8 cellular contexts compared by ENCODE assay signal in genomic region chr18:74951165-74951760, GRCh38.
DNase-seq lines count a peak whose midpoint lies in the region; ATAC-seq and TF ChIP-seq lines count a peak whose summit lies in the region.

No MANE protein-coding gene starts in this region.

- TF ChIP-seq CTCF in foreskin fibroblast (IDR thresholded peaks at IDR 0.05; ENCODE audit: low read depth, low read length) (no peak), thyroid gland (IDR thresholded peaks at IDR 0.05) (no peak), psoas muscle (IDR thresholded peaks at IDR 0.05) (no peak)

- H3K27me3 ChIP-seq in thyroid gland (no peaks in the 10 kb centered on the region), psoas muscle (ENCODE audit: insufficient read depth in 3 of 3, low read length in 2 of 3) (no peaks in the 10 kb centered on the region)

- no peak for TF ChIP-seq POLR2A in thyroid gland (IDR thresholded peaks at IDR 0.05)

- H3K4me1 ChIP-seq in thyroid gland (peaks cover 18 to 27% of the 10 kb centered on the region in 2 donors), psoas muscle (no peaks in the 10 kb centered on the region)

- H3K4me3 ChIP-seq in foreskin fibroblast (ENCODE audit: low read depth in 1 of 2, low read length in 2 of 2) (no peak overlapping the region), thyroid gland (replicated peaks in 1 of 3) (no peak overlapping the region), psoas muscle (no peak overlapping the region)

- DNase-seq in DMS53 treated with DMSO at 0.1 percent for 48 hours (lab: John Stamatoyannopoulos, UW; ENCODE audit: unreplicated experiment) (peak; percentile 79), foreskin fibroblast (peak; percentile 90 to 95), thyroid gland (peak; percentile 86 to 92), psoas muscle (no peak), DMS114 treated with DMSO at 0.1 percent for 48 hours (lab: John Stamatoyannopoulos, UW; ENCODE audit: unreplicated experiment) (no peak)

- WGBS in thyroid gland, 2 donors = 8 to 11% methylated on average over 4 of the region's 4 CpGs
- 58 to 70% (median 68%) methylated on average over 4 of the region's 4 CpGs for whole genome bisulfite sequencing in psoas muscle, 3 donors

- ATAC-seq in GM21723 (IDR thresholded peaks at IDR 0.05; ENCODE audit: unreplicated experiment) (peak; percentile 80), HG02571 (IDR thresholded peaks at IDR 0.05; ENCODE audit: unreplicated experiment) (no peak), psoas muscle (no peak)

- H3K27ac ChIP-seq in thyroid gland (peak overlapping the region; percentile 52 to 95 (median 65)), psoas muscle (no peak overlapping the region)

- H3K9me3 ChIP-seq in thyroid gland (no peaks in the 10 kb centered on the region), psoas muscle (no peaks in the 10 kb centered on the region)

- no peaks in the 10 kb centered on the region for H3K36me3 ChIP-seq in thyroid gland
- no peaks in the 10 kb centered on the region for H3K36me3 ChIP-seq in psoas muscle (ENCODE audit: insufficient read depth in 1 of 2, low read depth in 1 of 2)

- intact Hi-C loops in thyroid gland (cut with DNase I) (loop anchor here (10.0 kb wide), 1 partner anchor 46 kb away; no protein-coding TSS in a partner anchor), psoas muscle (cut with DNase I) (no loop called here)

TF ChIP-seq in PFSK-1, 5 proteins besides CTCF, POLR2A, EP300 and RAD21:
- TF ChIP-seq POLR2AphosphoS5 (IDR thresholded peaks at IDR 0.05; ENCODE audit: low read depth, low read length) (no peak), TAF1 (IDR thresholded peaks at IDR 0.05; ENCODE audit: borderline replicate concordance, insufficient read depth, low read length) (no peak), SIN3A (IDR thresholded peaks at IDR 0.05; ENCODE audit: borderline replicate concordance, insufficient read depth, low read length) (0 out of 2 replicates have a peak, but pooled peaks have one; percentile 17), FOXP2 (optimal IDR thresholded peaks at IDR 0.05; ENCODE audit: borderline replicate concordance, extremely low read depth, extremely low read length, insufficient read depth) (no peak)
- TF ChIP-seq, protein P1, sequence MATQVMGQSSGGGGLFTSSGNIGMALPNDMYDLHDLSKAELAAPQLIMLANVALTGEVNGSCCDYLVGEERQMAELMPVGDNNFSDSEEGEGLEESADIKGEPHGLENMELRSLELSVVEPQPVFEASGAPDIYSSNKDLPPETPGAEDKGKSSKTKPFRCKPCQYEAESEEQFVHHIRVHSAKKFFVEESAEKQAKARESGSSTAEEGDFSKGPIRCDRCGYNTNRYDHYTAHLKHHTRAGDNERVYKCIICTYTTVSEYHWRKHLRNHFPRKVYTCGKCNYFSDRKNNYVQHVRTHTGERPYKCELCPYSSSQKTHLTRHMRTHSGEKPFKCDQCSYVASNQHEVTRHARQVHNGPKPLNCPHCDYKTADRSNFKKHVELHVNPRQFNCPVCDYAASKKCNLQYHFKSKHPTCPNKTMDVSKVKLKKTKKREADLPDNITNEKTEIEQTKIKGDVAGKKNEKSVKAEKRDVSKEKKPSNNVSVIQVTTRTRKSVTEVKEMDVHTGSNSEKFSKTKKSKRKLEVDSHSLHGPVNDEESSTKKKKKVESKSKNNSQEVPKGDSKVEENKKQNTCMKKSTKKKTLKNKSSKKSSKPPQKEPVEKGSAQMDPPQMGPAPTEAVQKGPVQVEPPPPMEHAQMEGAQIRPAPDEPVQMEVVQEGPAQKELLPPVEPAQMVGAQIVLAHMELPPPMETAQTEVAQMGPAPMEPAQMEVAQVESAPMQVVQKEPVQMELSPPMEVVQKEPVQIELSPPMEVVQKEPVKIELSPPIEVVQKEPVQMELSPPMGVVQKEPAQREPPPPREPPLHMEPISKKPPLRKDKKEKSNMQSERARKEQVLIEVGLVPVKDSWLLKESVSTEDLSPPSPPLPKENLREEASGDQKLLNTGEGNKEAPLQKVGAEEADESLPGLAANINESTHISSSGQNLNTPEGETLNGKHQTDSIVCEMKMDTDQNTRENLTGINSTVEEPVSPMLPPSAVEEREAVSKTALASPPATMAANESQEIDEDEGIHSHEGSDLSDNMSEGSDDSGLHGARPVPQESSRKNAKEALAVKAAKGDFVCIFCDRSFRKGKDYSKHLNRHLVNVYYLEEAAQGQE (IDR thresholded peaks at IDR 0.05; ENCODE audit: insufficient read depth in 1 of 2, low read depth in 2 of 2, low read length in 2 of 2) = no peak

Comparison
In these comparisons a context has a peak if more than half of its experiments do, and no peak if none do; other contexts are left out.
1. DNase-seq: peak in DMS53 treated with DMSO at 0.1 percent for 48 hours (single experiment), foreskin fibroblast (2 of 2) and thyroid gland (2 of 2); none in psoas muscle (0 of 2) and DMS114 treated with DMSO at 0.1 percent for 48 hours (single experiment).